In the genomic region with DNA sequence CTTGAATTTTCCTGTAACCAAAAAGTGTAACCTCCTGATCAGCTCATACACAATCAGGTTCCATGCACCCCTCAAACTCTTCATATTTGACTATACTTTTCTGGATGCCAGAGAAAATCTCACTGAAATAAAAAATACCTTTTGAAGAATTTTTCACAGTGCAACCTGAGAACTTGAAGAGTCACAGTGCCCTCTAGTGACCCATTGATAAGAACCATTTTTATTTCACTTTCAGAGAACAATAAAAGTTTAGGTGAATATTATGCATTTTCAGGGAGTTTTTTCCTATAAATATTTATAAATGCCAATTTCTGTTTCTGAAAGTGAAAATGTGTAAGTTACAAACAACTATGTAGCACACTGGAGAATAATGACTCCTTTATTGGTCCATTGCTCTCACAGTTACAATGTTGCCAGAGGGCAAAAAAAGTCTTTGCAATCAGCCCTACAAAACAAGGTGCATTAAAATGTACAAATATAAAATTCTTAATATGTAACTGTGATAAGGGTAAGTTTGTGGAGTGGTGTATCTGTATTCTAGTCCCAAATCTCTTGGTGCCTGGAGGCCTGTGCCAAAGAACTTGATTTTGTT, we compare ENCODE assay signal across 8 cellular contexts.
DNase-seq lines count a peak whose midpoint lies in the region; ATAC-seq, FAIRE-seq and TF ChIP-seq lines count a peak whose summit lies in the region.

No MANE protein-coding gene starts in this region.

- H3K36me3 Mint-ChIP-seq in activated T-cell treated with anti-CD3 and anti-CD28 coated beads, Interleukin-2, amount 50 U/mL, for 72 hours (ENCODE audit: insufficient read depth in 2 of 2): no peaks in the 10 kb centered on the region
- no peaks in the 10 kb centered on the region for H3K36me3 Mint-ChIP-seq in immature natural killer cell

- TF ChIP-seq CTCF in HEK293 (tag by site-specific recombination; IDR thresholded peaks at IDR 0.05) (no peak), RWPE1 (conservative IDR thresholded peaks at IDR 0.05; ENCODE audit: low read depth) (peak; percentile 64)

- H3K27ac ChIP-seq in HEK293 (ENCODE audit: extremely low read depth, low read depth, low read length): no peak overlapping the region
- H3K27ac ChIP-seq in RWPE1: no peak overlapping the region

- ATAC-seq in activated T-cell treated with anti-CD3 and anti-CD28 coated beads, Interleukin-2, amount 50 U/mL, for 72 hours (replicated peaks in 1 of 2): no peak

- CTCF ChIA-PET in HEK293 (lab: Yijun Ruan, JAX): interaction anchor here (0.6 to 0.8 kb wide), 5 partner anchors 22 to 353 kb away, joined by 3 to 4 read pairs (median 3); no protein-coding TSS in a partner anchor
- CTCF ChIA-PET in RWPE1 (lab: Yijun Ruan, JAX): interaction anchor here (0.6 to 0.8 kb wide), 4 partner anchors 244 to 1744 kb away, joined by 3 to 4 read pairs (median 3); no protein-coding TSS in a partner anchor

- no peak overlapping the region for H3K4me3 Mint-ChIP-seq in activated T-cell treated with anti-CD3 and anti-CD28 coated beads, Interleukin-2, amount 50 U/mL, for 72 hours
- H3K4me3 Mint-ChIP-seq in immature natural killer cell: no peak overlapping the region

- no peaks in the 10 kb centered on the region for H3K27me3 Mint-ChIP-seq in activated T-cell treated with anti-CD3 and anti-CD28 coated beads, Interleukin-2, amount 50 U/mL, for 72 hours (ENCODE audit: low read depth)
- H3K27me3 Mint-ChIP-seq in immature natural killer cell (ENCODE audit: low read depth in 3 of 3): no peaks in the 10 kb centered on the region

- peaks cover 2 to 3% of the 10 kb centered on the region in 2 donors for H3K9me3 Mint-ChIP-seq in activated T-cell treated with anti-CD3 and anti-CD28 coated beads, Interleukin-2, amount 50 U/mL, for 72 hours
- peaks cover 0 to 4% (median 0%) of the 10 kb centered on the region in 6 donors for H3K9me3 Mint-ChIP-seq in immature natural killer cell

- no peaks in the 10 kb centered on the region for H3K4me1 ChIP-seq in HEK293 (ENCODE audit: control insufficient read depth, insufficient read depth, low read length)

- H3K9me3 ChIP-seq in HEK293 (ENCODE audit: control insufficient read depth, insufficient read depth, low read depth, low read length): no peaks in the 10 kb centered on the region

- DNase-seq in DMS114 treated with DMSO at 0.1 percent for 48 hours (lab: John Stamatoyannopoulos, UW; ENCODE audit: unreplicated experiment) (peak; percentile 1), RWPE1 (ENCODE audit: low spot score) (peak; percentile 10), glomerular endothelial cell (ENCODE audit: extremely low read depth, low read depth, low spot score) (peak; percentile 25), urothelium cell line (ENCODE audit: low spot score) (peak; percentile 3), immature natural killer cell (no peak)
- DNase-seq in activated T-cell treated with anti-CD3 and anti-CD28 coated beads, Interleukin-2, amount 50 U/mL, for 72 hours: no peak
- no peak for DNase-seq in effector CD8-positive, alpha-beta T cell (lab: John Stamatoyannopoulos, UW)

- no peak for FAIRE-seq in urothelium cell line (lab: Jason Lieb, UNC)

- no peaks in the 10 kb centered on the region for H3K4me1 Mint-ChIP-seq in activated T-cell treated with anti-CD3 and anti-CD28 coated beads, Interleukin-2, amount 50 U/mL, for 72 hours (ENCODE audit: low read depth)
- no peaks in the 10 kb centered on the region for H3K4me1 Mint-ChIP-seq in immature natural killer cell

- H3K36me3 ChIP-seq in HEK293 (ENCODE audit: control insufficient read depth in 2 of 2, insufficient read depth in 1 of 2, low read length in 2 of 2): no peaks in the 10 kb centered on the region

- POLR2A ChIA-PET in HEK293 (lab: Yijun Ruan, JAX): no interaction called here
- POLR2A ChIA-PET in RWPE1 (lab: Yijun Ruan, JAX; ENCODE audit: low non-redundant PET): no interaction called here

- no peak overlapping the region for H3K4me3 ChIP-seq in HEK293 (ENCODE audit: low read depth, low read length)

- no peak overlapping the region for H3K27ac Mint-ChIP-seq in activated T-cell treated with anti-CD3 and anti-CD28 coated beads, Interleukin-2, amount 50 U/mL, for 72 hours
- H3K27ac Mint-ChIP-seq in immature natural killer cell: no peak overlapping the region

TF ChIP-seq in HEK293, 187 proteins besides CTCF, POLR2A, EP300 and RAD21:
- no peak for TF ChIP-seq ZNF311 (tag by site-specific recombination; IDR thresholded peaks at IDR 0.05; ENCODE audit: borderline replicate concordance)
- TF ChIP-seq ZNF654 (tag by site-specific recombination; IDR thresholded peaks at IDR 0.05; ENCODE audit: low read depth): peak; percentile 69

Comparison
In these comparisons a context has a peak if more than half of its experiments do, and no peak if none do; other contexts are left out.
1. DNase-seq: peak in DMS114 treated with DMSO at 0.1 percent for 48 hours (single experiment), RWPE1 (single experiment), glomerular endothelial cell (single experiment) and urothelium cell line (single experiment); none in activated T-cell treated with anti-CD3 and anti-CD28 coated beads, Interleukin-2, amount 50 U/mL, for 72 hours (0 of 2), effector CD8-positive, alpha-beta T cell (single experiment) and immature natural killer cell (0 of 3).